ENCODE assay signal across 26 cellular contexts in genomic region chrX:2862404-2862803, GRCh38. TPM values are rescaled to one million over a fixed set of nuclear protein-coding genes. Genes with fewer than 3 reads are reported as not detected.
DNase-seq lines count a peak whose midpoint lies in the region; ATAC-seq, FAIRE-seq and TF ChIP-seq lines count a peak whose summit lies in the region.
"Had no signal": no experiment of that assay in that cellular context is flagged by ENCODE, and none has a peak within 500 bp of the region (broad histone marks: within the 10 kb centered on the region; RNA-seq: fewer than 3 reads in every experiment).

No MANE protein-coding gene starts in this region.

- H3K79me2 ChIP-seq in HepG2 (ENCODE audit: insufficient read depth, low read length), result no peaks in the 10 kb centered on the region

- TF ChIP-seq POLR2A in HepG2 (IDR thresholded peaks at IDR 0.05; ENCODE audit: insufficient read depth in 1 of 2, low read depth in 2 of 2, low read length in 2 of 2) (no peak), right lobe of liver (IDR thresholded peaks at IDR 0.05) (no peak)

- in situ Hi-C loops in HepG2 (cut with HindIII; ENCODE audit: extremely low pct_ligation_motif_present, low pct_unique_long_range_greater_than_20kb), result no loop called here

- TF ChIP-seq EP300 in HepG2 (IDR thresholded peaks at IDR 0.05; ENCODE audit: low read depth in 2 of 2, low read length in 2 of 2) (no peak), HepG2 (CRISPR knock-in tag; IDR thresholded peaks at IDR 0.05; ENCODE audit: borderline replicate concordance) (no peak)

- H2AFZ ChIP-seq in HepG2 (ENCODE audit: low read length), result no peak overlapping the region

- H3K27me3 ChIP-seq in HepG2 (ENCODE audit: control insufficient read depth in 1 of 2, insufficient read depth in 2 of 2, low read length in 2 of 2) (no peaks in the 10 kb centered on the region), right lobe of liver (no peaks in the 10 kb centered on the region), Caco-2 (replicated peaks; ENCODE audit: control insufficient read depth, insufficient read depth, low read length) (no peaks in the 10 kb centered on the region)
- no peaks in the 10 kb centered on the region for H3K27me3 ChIP-seq in CD4-positive, alpha-beta memory T cell (ENCODE audit: insufficient read depth, low read length)
- H3K27me3 ChIP-seq: BE2C, BLaER1 had no signal

- H3K9me3 Mint-ChIP-seq in mesothelial cell of epicardium, result no peaks in the 10 kb centered on the region
- no peaks in the 10 kb centered on the region for H3K9me3 Mint-ChIP-seq in type B pancreatic cell
- peaks cover 0 to 3% (median 0%) of the 10 kb centered on the region in 8 donors for H3K9me3 Mint-ChIP-seq in CD4-positive, alpha-beta memory T cell
- no peaks in the 10 kb centered on the region for H3K9me3 Mint-ChIP-seq in Caco-2 (ENCODE audit: unreplicated experiment)
- H3K9me3 Mint-ChIP-seq: CD8-positive, alpha-beta T cell had no signal

- 6% methylated on average over 5 of the region's 9 CpGs for WGBS in HepG2 (ENCODE audit: low lambda C conversion rate)
- 72% methylated on average over 4 of the region's 9 CpGs for WGBS in right lobe of liver (ENCODE audit: insufficient coverage, low coverage, low lambda C conversion rate, missing lambda C conversion rate)

- H3K9ac ChIP-seq in HepG2 (ENCODE audit: insufficient read depth, low read depth, low read length), result no peak overlapping the region
- H3K9ac ChIP-seq: BLaER1 had no signal

- H3K4me3 ChIP-seq in HepG2 (replicated peaks in 1 of 3; ENCODE audit: insufficient read depth in 1 of 3, low read depth in 2 of 3, low read length in 3 of 3) (no peak overlapping the region), right lobe of liver (no peak overlapping the region), Caco-2 (ENCODE audit: low read depth, low read length) (no peak overlapping the region)
- H3K4me3 ChIP-seq in CD4-positive, alpha-beta memory T cell (ENCODE audit: low read length in 2 of 2), result no peak overlapping the region
- H3K4me3 ChIP-seq: BLaER1, GM12878 had no signal

- peak; percentile 77 for ATAC-seq in HepG2
- no peak for ATAC-seq in right lobe of liver
- ATAC-seq: CD8-positive, alpha-beta T cell; GM12878 had no signal

- DNase-seq in HepG2 (ENCODE audit: low spot score) (peak; percentile 7), right lobe of liver (no peak), mesothelial cell of epicardium (ENCODE audit: low spot score in 2 of 2, unreplicated experiment in 2 of 2) (no peak), type B pancreatic cell (ENCODE audit: extremely low spot score, unreplicated experiment) (peak; percentile 47), Caco-2 (no peak)
- DNase-seq in CD4-positive, alpha-beta memory T cell, result no peak
- DNase-seq: 8988T; ACHN; BE2C; C1 segment of cervical spinal cord; CD4-positive, CD25-positive, alpha-beta regulatory T cell; CD8-positive, alpha-beta T cell; DMS 273 treated with DMSO at 0.1 percent for 48 hours; DMS153; DMS53; DMS79; DND-41; EL; GDM1 had no signal

- no peak overlapping the region for H3K4me2 ChIP-seq in HepG2 (ENCODE audit: low read depth, low read length)
- H3K4me2 ChIP-seq: BLaER1 had no signal

- no peaks in the 10 kb centered on the region for H3K9me3 ChIP-seq in HepG2 (ENCODE audit: low read length)
- H3K9me3 ChIP-seq in right lobe of liver, result no peaks in the 10 kb centered on the region
- no peaks in the 10 kb centered on the region for H3K9me3 ChIP-seq in CD4-positive, alpha-beta memory T cell (ENCODE audit: control insufficient read depth in 1 of 2, low read length in 2 of 2)
- no peaks in the 10 kb centered on the region for H3K9me3 ChIP-seq in Caco-2
- H3K9me3 ChIP-seq: BE2C, BLaER1 had no signal

- H3K36me3 ChIP-seq in HepG2 (replicated peaks in 1 of 2; ENCODE audit: control insufficient read depth in 1 of 2, insufficient read depth in 2 of 2, low read length in 2 of 2) (peaks cover 0 to 18% of the 10 kb centered on the region in 2 experiments; a peak in 3 of 5 replicates), right lobe of liver (peaks cover 0 to 48% (median 7%) of the 10 kb centered on the region in 4 donors), Caco-2 (ENCODE audit: control insufficient read depth, insufficient read depth, low read length) (no peaks in the 10 kb centered on the region)
- H3K36me3 ChIP-seq in CD4-positive, alpha-beta memory T cell (ENCODE audit: insufficient read depth, low read length), result no peaks in the 10 kb centered on the region
- H3K36me3 ChIP-seq: BE2C had no signal

- peak; percentile 76 for FAIRE-seq in HepG2 (lab: Jason Lieb, UNC)
- FAIRE-seq: A204.1, GM12878, GM12892, GM18507 had no signal

- POLR2A ChIA-PET in HepG2 (lab: Yijun Ruan, JAX), result no interaction called here
- POLR2A ChIA-PET in CD4-positive, alpha-beta memory T cell (lab: Charles Lee; ENCODE audit: partially characterized antibody), result no interaction called here
- POLR2A ChIA-PET in Caco-2 (lab: Charles Lee), result no interaction called here

- TF ChIP-seq RAD21 in HepG2 (CRISPR knock-in tag; IDR thresholded peaks at IDR 0.05), result no peak

- no peaks in the 10 kb centered on the region for H4K20me1 ChIP-seq in HepG2 (ENCODE audit: insufficient read depth, low read length)
- H4K20me1 ChIP-seq: BLaER1 had no signal

- H3K27me3 Mint-ChIP-seq in mesothelial cell of epicardium (ENCODE audit: low read depth), result no peaks in the 10 kb centered on the region
- H3K27me3 Mint-ChIP-seq in type B pancreatic cell, result no peaks in the 10 kb centered on the region
- H3K27me3 Mint-ChIP-seq in CD4-positive, alpha-beta memory T cell, result peaks cover 0 to 4% of the 10 kb centered on the region in 2 donors
- H3K27me3 Mint-ChIP-seq in Caco-2 (ENCODE audit: insufficient read depth, unreplicated experiment), result no peaks in the 10 kb centered on the region
- H3K27me3 Mint-ChIP-seq: CD4-positive, CD25-positive, alpha-beta regulatory T cell had no signal

- peak overlapping the region; percentile 53 for H3K27ac Mint-ChIP-seq in mesothelial cell of epicardium
- no peak overlapping the region for H3K27ac Mint-ChIP-seq in type B pancreatic cell
- no peak overlapping the region for H3K27ac Mint-ChIP-seq in CD4-positive, alpha-beta memory T cell
- H3K27ac Mint-ChIP-seq in Caco-2 (ENCODE audit: unreplicated experiment), result no peak overlapping the region
- H3K27ac Mint-ChIP-seq: CD14-positive monocyte; CD4-positive, CD25-positive, alpha-beta regulatory T cell; CD8-positive, alpha-beta T cell had no signal

- CTCF ChIA-PET in HepG2 (lab: Yijun Ruan, JAX; ENCODE audit: low intra/inter-chr PET ratio, low total read pairs) (no interaction called here), Caco-2 (lab: Charles Lee) (no interaction called here)
- CTCF ChIA-PET in CD4-positive, alpha-beta memory T cell (lab: Charles Lee; ENCODE audit: partially characterized antibody), result no interaction called here

- H3K4me1 ChIP-seq in HepG2 (ENCODE audit: insufficient read depth, low read length), result peaks cover 19% of the 10 kb centered on the region
- H3K4me1 ChIP-seq in right lobe of liver, result no peaks in the 10 kb centered on the region
- H3K4me1 ChIP-seq in CD4-positive, alpha-beta memory T cell (ENCODE audit: insufficient read depth, low read length), result no peaks in the 10 kb centered on the region
- no peaks in the 10 kb centered on the region for H3K4me1 ChIP-seq in Caco-2
- H3K4me1 ChIP-seq: BE2C had no signal

- H3K4me3 Mint-ChIP-seq in mesothelial cell of epicardium, result no peak overlapping the region
- no peak overlapping the region for H3K4me3 Mint-ChIP-seq in type B pancreatic cell
- peak overlapping the region in 1 of 8 donors; percentile 26 for H3K4me3 Mint-ChIP-seq in CD4-positive, alpha-beta memory T cell
- no peak overlapping the region for H3K4me3 Mint-ChIP-seq in Caco-2 (ENCODE audit: unreplicated experiment)
- H3K4me3 Mint-ChIP-seq: CD14-positive monocyte; CD4-positive, CD25-positive, alpha-beta regulatory T cell; CD8-positive, alpha-beta T cell had no signal

- TF ChIP-seq CTCF in HepG2 (CRISPR knock-in tag; IDR thresholded peaks at IDR 0.05), result no peak
- no peak for TF ChIP-seq CTCF in right lobe of liver (IDR thresholded peaks at IDR 0.05)
- no peak for TF ChIP-seq CTCF in mesothelial cell of epicardium (IDR thresholded peaks at IDR 0.05; ENCODE audit: unreplicated experiment)
- TF ChIP-seq CTCF in type B pancreatic cell (conservative IDR thresholded peaks at IDR 0.05), result no peak
- TF ChIP-seq CTCF in Caco-2 (IDR thresholded peaks at IDR 0.05; ENCODE audit: insufficient read depth in 1 of 2, low read depth in 1 of 2, low read length in 1 of 2, severe bottlenecking in 1 of 2, unreplicated experiment in 1 of 2), result no peak

- peaks cover 56% of the 10 kb centered on the region for H3K36me3 Mint-ChIP-seq in mesothelial cell of epicardium
- H3K36me3 Mint-ChIP-seq in type B pancreatic cell, result peaks cover 38% of the 10 kb centered on the region
- no peaks in the 10 kb centered on the region for H3K36me3 Mint-ChIP-seq in CD4-positive, alpha-beta memory T cell
- H3K36me3 Mint-ChIP-seq in Caco-2 (ENCODE audit: insufficient read depth, unreplicated experiment), result peaks cover 57% of the 10 kb centered on the region
- H3K36me3 Mint-ChIP-seq: CD14-positive monocyte; CD4-positive, CD25-positive, alpha-beta regulatory T cell; CD8-positive, alpha-beta T cell had no signal

- peak overlapping the region; percentile 35 for H3K27ac ChIP-seq in HepG2 (ENCODE audit: extremely low read length, insufficient read depth, low read length)
- H3K27ac ChIP-seq in right lobe of liver, result no peak overlapping the region
- H3K27ac ChIP-seq in CD4-positive, alpha-beta memory T cell (ENCODE audit: low read depth, low read length), result no peak overlapping the region
- H3K27ac ChIP-seq: BLaER1 had no signal

- no TSS peak for BruUV-seq in HepG2 (replicated peaks; lab: Mats Ljungman, UMichigan)
- no TSS peak for BruUV-seq in Caco-2 (replicated peaks; lab: Mats Ljungman, UMichigan)

- intact Hi-C loops in HepG2 (cut with micrococcal nuclease; ENCODE audit: unreplicated experiment), result no loop called here
- intact Hi-C loops in right lobe of liver (cut with DNase I), result no loop called here
- intact Hi-C loops in CD4-positive, alpha-beta memory T cell (cut with micrococcal nuclease), result no loop called here
- intact Hi-C loops in Caco-2 (cut with micrococcal nuclease; ENCODE audit: unreplicated experiment), result no loop called here

- H3K4me1 Mint-ChIP-seq in mesothelial cell of epicardium, result peaks cover 20% of the 10 kb centered on the region
- H3K4me1 Mint-ChIP-seq in type B pancreatic cell (ENCODE audit: unreplicated experiment), result peaks cover 4% of the 10 kb centered on the region
- H3K4me1 Mint-ChIP-seq in CD4-positive, alpha-beta memory T cell, result no peaks in the 10 kb centered on the region
- no peaks in the 10 kb centered on the region for H3K4me1 Mint-ChIP-seq in Caco-2 (ENCODE audit: low read depth, unreplicated experiment)
- H3K4me1 Mint-ChIP-seq: CD14-positive monocyte; CD4-positive, CD25-positive, alpha-beta regulatory T cell had no signal

RNA-seq across cellular contexts. Expression of gene GYG2, which starts 33.7 kb away (rescaled TPM):
- total RNA-seq in HepG2 (2016; rRNA removed; fragmentation: Illumina TruSeq; extraction: Trizol) (24.3 and 31.7 TPM in 2 replicates), right lobe of liver (10 to 100 TPM; 17.6 to 27.7 (median 21.3) TPM), mesothelial cell of epicardium (60.8 to 68.1 TPM (median 62.8 TPM) in 3 replicates), type B pancreatic cell (ENCODE audit: low replicate concordance) (19.7 and 49.2 TPM in 2 replicates), Caco-2 (2022) (44.0 and 50.4 TPM in 2 replicates)
- 6.7 and 8.4 TPM in 2 replicates for total RNA-seq in HepG2 (2016; cell fraction: cytosol; rRNA removed; fragmentation: Illumina TruSeq; extraction: Trizol; ENCODE audit: low read depth)
- 22.5 and 30.3 TPM in 2 replicates for total RNA-seq in HepG2 (2016; cell fraction: insoluble cytoplasmic fraction; rRNA removed; fragmentation: Illumina TruSeq; extraction: Trizol)
- 22.4 and 23.0 TPM in 2 replicates for total RNA-seq in HepG2 (2016; cell fraction: membrane; rRNA removed; fragmentation: Illumina TruSeq; extraction: Trizol)
- total RNA-seq in HepG2 (2016; cell fraction: nucleus; rRNA removed; fragmentation: Illumina TruSeq; extraction: Trizol), result 16.0 and 17.3 TPM in 2 replicates
- 19.8 and 20.0 TPM in 2 replicates for polyA plus RNA-seq in HepG2 (2011; rRNA removed)
- polyA plus RNA-seq in HepG2 (2011; cell fraction: cytosol; rRNA removed), result 16.9 and 19.2 TPM in 2 replicates
- 14.1 and 16.8 TPM in 2 replicates for polyA plus RNA-seq in HepG2 (2011; cell fraction: nucleus; rRNA removed)
- polyA plus RNA-seq in HepG2 (2012), result 11.2 and 14.3 TPM in 2 replicates
- 6.2 and 7.5 TPM in 2 replicates for polyA plus RNA-seq in HepG2 (2016; cell fraction: cytosol; fragmentation: Illumina TruSeq; extraction: Trizol; ENCODE audit: low read depth)
- polyA plus RNA-seq in HepG2 (2016; cell fraction: insoluble cytoplasmic fraction; fragmentation: Illumina TruSeq; extraction: Trizol; ENCODE audit: low read depth), result 37.0 and 37.2 TPM in 2 replicates
- 16.2 and 16.5 TPM in 2 replicates for polyA plus RNA-seq in HepG2 (2016; cell fraction: membrane; fragmentation: Illumina TruSeq; extraction: Trizol; ENCODE audit: low read depth)
- 34.6 and 35.1 TPM in 2 replicates for polyA plus RNA-seq in HepG2 (2016; cell fraction: nucleus; fragmentation: Illumina TruSeq; extraction: Trizol; ENCODE audit: insufficient read depth, low read depth)
- 64.2 TPM in 1 of 2 replicates, not detected in the other for polyA minus RNA-seq in HepG2 (2011; rRNA and poly(A)+ RNA removed; ENCODE audit: low replicate concordance)
- polyA minus RNA-seq in HepG2 (2011; cell fraction: cytosol; rRNA and poly(A)+ RNA removed), result 19.9 and 20.0 TPM in 2 replicates
- 8.0 and 12.1 TPM in 2 replicates for polyA minus RNA-seq in HepG2 (2011; cell fraction: nucleus; rRNA and poly(A)+ RNA removed)
- not detected for total RNA-seq in CD4-positive, alpha-beta memory T cell
- not detected for polyA plus RNA-seq in CD4-positive, alpha-beta memory T cell
- total RNA-seq: CD4-positive, CD25-positive, alpha-beta regulatory T cell; CD8-positive, alpha-beta T cell; Daoy; GM12878 had no signal
- polyA plus RNA-seq: CD14-positive monocyte; CD4-positive, CD25-positive, alpha-beta regulatory T cell had no signal

Comparison
In these comparisons a context has a peak if more than half of its experiments do, and no peak if none do; other contexts are left out.
1. DNase-seq: peak in HepG2 (single experiment) and type B pancreatic cell (single experiment); none in right lobe of liver (0 of 3), mesothelial cell of epicardium (0 of 2), CD4-positive, alpha-beta memory T cell (0 of 5) and Caco-2 (0 of 2).
2. RNA of gene GYG2, which starts 33.7 kb away (total RNA-seq): 60.8 to 68.1 TPM in mesothelial cell of epicardium, 44.0 to 50.4 TPM in Caco-2, 19.7 to 49.2 TPM in type B pancreatic cell, 6.7 to 31.7 TPM in HepG2 and 17.6 to 27.7 TPM in right lobe of liver; not detected in CD4-positive, alpha-beta memory T cell; every median in the first group is over 4 times any median in the second.